ENCODE assay signal across 1 cellular context in genomic region chr5:138035605-138036537, GRCh38.
A peak's percentile ranks its signal among the peaks of the same experiment; 100 is the strongest.
TF ChIP-seq lines count a peak whose summit lies in the region.

No MANE protein-coding gene starts in this region.

TF ChIP-seq in K562, 482 proteins besides CTCF, POLR2A, EP300 and RAD21 (continued from another document):
- TF ChIP-seq DEAF1 (CRISPR knock-in tag; IDR thresholded peaks at IDR 0.05), result peak; percentile 38; the same call in 1 of the 2 replicates
- TF ChIP-seq HINFP (tag; conservative IDR thresholded peaks at IDR 0.05; ENCODE audit: low read depth), result no peak
- 0 out of 2 replicates have a peak, but pooled peaks have one; percentile 35 for TF ChIP-seq MYC (IDR thresholded peaks at IDR 0.05; ENCODE audit: low read depth, low read length)
- no peak for TF ChIP-seq MYC (CRISPR knock-in tag; IDR thresholded peaks at IDR 0.05; ENCODE audit: borderline replicate concordance, low read depth)
- TF ChIP-seq ARID3A (IDR thresholded peaks at IDR 0.05; ENCODE audit: borderline replicate concordance, low read depth, low read length), result peak; percentile 95
- no peak for TF ChIP-seq HIVEP1 (CRISPR knock-in tag; IDR thresholded peaks at IDR 0.05)
- no peak for TF ChIP-seq NFE2L1 (tag; IDR thresholded peaks at IDR 0.05; ENCODE audit: borderline replicate concordance, low read depth)
- no peak for TF ChIP-seq MEF2D (tag; conservative IDR thresholded peaks at IDR 0.05; ENCODE audit: low read depth)
- 0 out of 2 replicates have a peak, but pooled peaks have one; percentile 66 for TF ChIP-seq CC2D1A (IDR thresholded peaks at IDR 0.05)
- peak in 1 of 2 experiments; percentile 88; a peak in 2 of 4 replicates for TF ChIP-seq RCOR1 (IDR thresholded peaks at IDR 0.05; ENCODE audit: borderline replicate concordance in 1 of 2, low read depth in 2 of 2, low read length in 2 of 2)
- no peak for TF ChIP-seq TFE3 (CRISPR knock-in tag; IDR thresholded peaks at IDR 0.05)
- no peak for TF ChIP-seq ATF1 (CRISPR knock-in tag; IDR thresholded peaks at IDR 0.05)
- peak; percentile 30; the same call in 1 of the 2 replicates for TF ChIP-seq ATF1 (tag; IDR thresholded peaks at IDR 0.05)
- TF ChIP-seq EHMT2 (IDR thresholded peaks at IDR 0.05), result peak; percentile 64; the same call in 1 of the 2 replicates
- no peak for TF ChIP-seq ZNF778 (CRISPR knock-in tag; IDR thresholded peaks at IDR 0.05)
- no peak for TF ChIP-seq ZNF277 (CRISPR knock-in tag; IDR thresholded peaks at IDR 0.05; ENCODE audit: borderline replicate concordance)
- peak; percentile 58; the same call in 1 of the 2 replicates for TF ChIP-seq SP1 (CRISPR knock-in tag; IDR thresholded peaks at IDR 0.05)
- no peak for TF ChIP-seq COPS2 (conservative IDR thresholded peaks at IDR 0.05)
- no peak for TF ChIP-seq PBX2 (CRISPR knock-in tag; IDR thresholded peaks at IDR 0.05; ENCODE audit: low read depth)
- peak; percentile 46; the same call in 1 of the 2 replicates for TF ChIP-seq PBX2 (tag; conservative IDR thresholded peaks at IDR 0.05; ENCODE audit: low read depth)
- TF ChIP-seq YY1 (IDR thresholded peaks at IDR 0.05; ENCODE audit: borderline replicate concordance in 1 of 3, control insufficient read depth in 1 of 3, extremely low read depth in 1 of 3, insufficient read depth in 3 of 3, insufficient read length in 1 of 3, insufficient replicate concordance in 2 of 3, low read depth in 1 of 3, low read length in 2 of 3), result peak in 1 of 3 experiments; percentile 57
- peak; percentile 74; the same call in 1 of the 2 replicates for TF ChIP-seq SOX6 (IDR thresholded peaks at IDR 0.05)
- peak; percentile 61; the same call in 1 of the 2 replicates for TF ChIP-seq TEAD4 (IDR thresholded peaks at IDR 0.05; ENCODE audit: low read length)
- no peak for TF ChIP-seq TEAD4 (CRISPR knock-in tag; IDR thresholded peaks at IDR 0.05; ENCODE audit: borderline replicate concordance)
